13 cellular contexts compared by ENCODE assay signal in the genomic region with DNA sequence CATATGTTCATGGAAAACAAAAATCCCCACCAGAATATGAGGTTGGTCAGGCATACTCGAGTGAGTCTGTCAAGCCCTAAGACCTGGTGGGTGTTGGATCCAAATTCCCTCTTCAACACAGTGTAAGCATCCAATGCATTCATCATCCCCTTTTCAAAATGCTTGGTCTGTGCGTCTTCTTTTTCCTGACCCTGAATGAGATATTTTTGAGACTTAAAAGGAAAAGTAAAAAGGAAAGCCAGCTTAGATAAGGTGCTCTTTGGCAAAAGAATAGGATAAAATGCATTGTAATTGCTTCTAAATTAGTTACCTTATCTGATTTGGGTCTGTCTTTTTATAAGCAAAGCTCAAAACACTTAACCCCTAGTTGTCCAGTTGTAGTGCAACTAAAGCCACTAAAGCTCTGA.
"Had no signal": no experiment of that assay in that cellular context is flagged by ENCODE, and none has a peak within 500 bp of the region (broad histone marks: within the 10 kb centered on the region; RNA-seq: fewer than 3 reads in every experiment).

No MANE protein-coding gene starts in this region.

- H3K4me3 ChIP-seq: body of pancreas, coronary artery, pancreas, tibial artery had no signal

- H3K27me3 ChIP-seq: body of pancreas, pancreas, tibial artery had no signal

- H3K27me3 Mint-ChIP-seq: activated CD8-positive, alpha-beta T cell treated with anti-CD3 and anti-CD28 coated beads for 36 hours; activated naive CD8-positive, alpha-beta T cell had no signal

- H3K36me3 ChIP-seq: pancreas, tibial artery had no signal

- H3K9me3 Mint-ChIP-seq: activated CD8-positive, alpha-beta T cell treated with anti-CD3 and anti-CD28 coated beads for 36 hours had no signal

- H3K4me1 ChIP-seq: body of pancreas, tibial artery had no signal

- ATAC-seq: body of pancreas, pancreas, sciatic nerve had no signal

- H3K27ac ChIP-seq: body of pancreas, coronary artery, pancreas, tibial artery had no signal

- H3K9me3 ChIP-seq: body of pancreas, pancreas, tibial artery had no signal

- H3K4me3 Mint-ChIP-seq: activated CD8-positive, alpha-beta T cell treated with anti-CD3 and anti-CD28 coated beads for 36 hours had no signal

- DNase-seq: activated CD4-positive, alpha-beta T cell treated with anti-CD3 and anti-CD28 coated beads for 48 hours; activated CD8-positive, alpha-beta T cell treated with anti-CD3 and anti-CD28 coated beads for 36 hours; activated effector memory CD4-positive, alpha-beta T cell treated with anti-CD3 and anti-CD28 coated beads, Interleukin-2, amount 50 U/mL, for 16 hours; activated T-cell treated with anti-CD3 and anti-CD28 coated beads, Interleukin-2, amount 50 U/mL, for 4 hours; amygdala; body of pancreas; central memory CD4-positive, alpha-beta T cell; left colon; pancreas; tibial artery had no signal
